Comparison of ENCODE assay signal across 10 cellular contexts in the genomic region with DNA sequence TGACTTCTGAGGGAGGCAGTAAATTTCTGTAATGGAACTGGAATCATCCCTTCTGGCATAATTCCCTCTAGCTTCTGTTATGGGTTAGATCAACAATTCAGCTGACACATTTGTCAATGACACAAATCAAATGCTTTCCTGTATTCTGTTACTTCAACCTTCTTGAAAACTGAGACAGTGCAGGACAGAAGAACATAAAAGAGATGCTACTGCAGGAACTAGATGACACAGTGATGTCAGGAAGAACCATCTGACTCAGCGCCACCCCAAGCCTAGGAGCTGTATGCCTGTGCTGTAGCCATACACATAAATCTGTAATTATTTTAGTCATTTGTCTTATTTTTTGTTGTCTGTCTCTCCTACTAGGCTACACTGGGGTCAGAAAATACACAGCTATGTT.
DNase-seq lines count a peak whose midpoint lies in the region; ATAC-seq lines count a peak whose summit lies in the region.
"Had no signal": no experiment of that assay in that cellular context is flagged by ENCODE, and none has a peak within 500 bp of the region (broad histone marks: within the 10 kb centered on the region; RNA-seq: fewer than 3 reads in every experiment).

No MANE protein-coding gene starts in this region.

- no peaks in the 10 kb centered on the region for H3K9me3 Mint-ChIP-seq in effector memory CD8-positive, alpha-beta T cell

- ATAC-seq in GM18870 (IDR thresholded peaks at IDR 0.05; ENCODE audit: unreplicated experiment): peak; percentile 41
- peak; percentile 45 for ATAC-seq in GM21576 (IDR thresholded peaks at IDR 0.05; ENCODE audit: unreplicated experiment)
- peak; percentile 36 for ATAC-seq in HG03378 (IDR thresholded peaks at IDR 0.05; ENCODE audit: unreplicated experiment)
- peak; percentile 26 for ATAC-seq in effector memory CD8-positive, alpha-beta T cell (replicated peaks)

- H3K4me3 Mint-ChIP-seq in effector memory CD8-positive, alpha-beta T cell: no peak overlapping the region

- H3K4me1 Mint-ChIP-seq in effector memory CD8-positive, alpha-beta T cell (ENCODE audit: low read depth in 2 of 2): peaks cover 0 to 5% of the 10 kb centered on the region in 2 donors

- H3K27me3 Mint-ChIP-seq in effector memory CD8-positive, alpha-beta T cell: peaks cover 0 to 7% of the 10 kb centered on the region in 2 donors

- DNase-seq in effector memory CD8-positive, alpha-beta T cell: no peak
- no peak for DNase-seq in posterior cingulate gyrus
- no peak for DNase-seq in OCI-M1 (lab: John Stamatoyannopoulos, UW)
- no peak for DNase-seq in C1 segment of cervical spinal cord (lab: John Stamatoyannopoulos, UW)
- DNase-seq: activated gamma-delta T cell treated with Interleukin-2 at 50 U/mL for 16 hours, GOT3, NCI-H1092 treated with DMSO at 0.1 percent for 48 hours had no signal

- intact Hi-C loops in posterior cingulate gyrus (cut with DNase I): no loop called here

- H3K27ac Mint-ChIP-seq in effector memory CD8-positive, alpha-beta T cell: peak overlapping the region in 1 of 2 donors; percentile 7

- H3K36me3 Mint-ChIP-seq in effector memory CD8-positive, alpha-beta T cell (ENCODE audit: insufficient read depth): no peaks in the 10 kb centered on the region
